26 cellular contexts compared by ENCODE assay signal in the genomic region with DNA sequence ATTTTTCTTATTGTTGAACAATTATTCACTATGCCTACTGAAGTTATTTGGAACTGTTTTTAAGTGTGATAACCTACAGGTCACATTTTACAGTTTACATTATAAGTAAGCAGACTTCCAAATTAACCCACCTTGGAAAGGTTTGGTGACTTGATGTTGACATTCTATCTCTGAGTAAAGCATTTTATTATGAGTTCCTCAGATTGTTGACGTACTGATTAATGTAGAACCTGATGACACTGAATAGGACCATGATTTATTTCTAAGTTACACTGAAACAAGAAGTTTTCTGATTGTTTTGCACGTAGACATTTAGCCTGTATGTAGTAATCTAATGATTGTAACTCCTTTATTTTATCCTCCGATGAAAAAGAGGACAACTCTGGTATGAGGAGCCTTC. TPM values are rescaled to one million over a fixed set of nuclear protein-coding genes. Genes with fewer than 3 reads are reported as not detected.
"Had no signal": no experiment of that assay in that cellular context is flagged by ENCODE, and none has a peak within 500 bp of the region (broad histone marks: within the 10 kb centered on the region; RNA-seq: fewer than 3 reads in every experiment).

No MANE protein-coding gene starts in this region.

- H3K27me3 ChIP-seq: colonic mucosa, dorsolateral prefrontal cortex, esophagus squamous epithelium, gastroesophageal sphincter, spleen, upper lobe of left lung had no signal

- H3K4me3 ChIP-seq: colonic mucosa, dorsolateral prefrontal cortex, esophagus squamous epithelium, gastroesophageal sphincter, prostate gland, spleen, thoracic aorta, upper lobe of left lung had no signal

- H3K4me1 ChIP-seq: colonic mucosa, esophagus squamous epithelium, gastroesophageal sphincter, prostate gland, upper lobe of left lung had no signal

- FAIRE-seq: bronchial epithelial cell, endothelial cell of umbilical vein had no signal

- H3K36me3 ChIP-seq: colonic mucosa, esophagus squamous epithelium, gastroesophageal sphincter, prostate gland, spleen, thoracic aorta, upper lobe of left lung had no signal

- H3K27ac ChIP-seq: colonic mucosa, dorsolateral prefrontal cortex, esophagus squamous epithelium, gastroesophageal sphincter, prostate gland, thoracic aorta, upper lobe of left lung had no signal

- H3K9me3 ChIP-seq: colonic mucosa, esophagus squamous epithelium, gastroesophageal sphincter, prostate gland, thoracic aorta, upper lobe of left lung had no signal

- ATAC-seq: activated T-helper 17 cell treated with anti-CD3 and anti-CD28 coated beads, Interleukin-2, amount 50 U/mL, for 72 hours; effector memory CD8-positive, alpha-beta T cell; gastroesophageal sphincter; left ventricle myocardium superior; natural killer cell had no signal

- DNase-seq: activated CD4-positive, alpha-beta T cell treated with anti-CD3 and anti-CD28 coated beads, Interleukin-2, amount 50 U/mL, for 4 hours; activated CD8-positive, alpha-beta memory T cell treated with anti-CD3 and anti-CD28 coated beads for 24 hours; activated CD8-positive, alpha-beta memory T cell treated with anti-CD3 and anti-CD28 coated beads, Interleukin-2, amount 50 U/mL, for 4 hours; activated naive CD8-positive, alpha-beta T cell treated with anti-CD3 and anti-CD28 coated beads for 36 hours; activated T-cell treated with anti-CD3 and anti-CD28 coated beads, Interleukin-2, amount 50 U/mL, for 24 hours; dorsolateral prefrontal cortex; effector memory CD8-positive, alpha-beta T cell; esophagus squamous epithelium; head of caudate nucleus; hypothalamus; left ventricle myocardium superior; mammary epithelial cell; midbrain; natural killer cell; spleen; stimulated activated CD4-positive, alpha-beta T cell treated with anti-CD3 and anti-CD28 coated beads, Interleukin-4, amount 100 ng/mL, for 24 hours; stimulated activated naive CD4-positive, alpha-beta T cell treated with Interleukin-2 at 50 U/mL for 16 hours; T-helper 9 cell; upper lobe of left lung had no signal

RNA-seq across cellular contexts. Expression of a gene that starts 17.0 kb away (rescaled TPM):
- total RNA-seq: activated naive CD8-positive, alpha-beta T cell treated with anti-CD3 and anti-CD28 coated beads for 36 hours; activated T-helper 17 cell treated with anti-CD3 and anti-CD28 coated beads, Interleukin-2, amount 50 U/mL, for 72 hours had no signal

RNA-seq across cellular contexts. Expression of a gene that starts 43.5 kb away (rescaled TPM):
- total RNA-seq: activated naive CD8-positive, alpha-beta T cell treated with anti-CD3 and anti-CD28 coated beads for 36 hours had no signal

RNA-seq across cellular contexts. Expression of a gene that starts 57.0 kb away (rescaled TPM):
- total RNA-seq: activated naive CD8-positive, alpha-beta T cell treated with anti-CD3 and anti-CD28 coated beads for 36 hours; activated T-helper 17 cell treated with anti-CD3 and anti-CD28 coated beads, Interleukin-2, amount 50 U/mL, for 72 hours; left ventricle myocardium superior had no signal
